In genomic region chr2:95076705-95077520, GRCh38 we compare ENCODE assay signal across 8 cellular contexts. TPM values are rescaled to one million over a fixed set of nuclear protein-coding genes. Genes with fewer than 3 reads are reported as not detected.
A peak's percentile ranks its signal among the peaks of the same experiment; 100 is the strongest.
DNase-seq lines count a peak whose midpoint lies in the region; ATAC-seq and TF ChIP-seq lines count a peak whose summit lies in the region.

No MANE protein-coding gene starts in this region.

- no peaks in the 10 kb centered on the region for H3K9me3 ChIP-seq in Peyer's patch

- no peak for TF ChIP-seq POLR2A in Peyer's patch (IDR thresholded peaks at IDR 0.05)

- H3K36me3 ChIP-seq in Peyer's patch = no peaks in the 10 kb centered on the region

- H3K4me3 ChIP-seq in Peyer's patch = peak overlapping the region in 3 of 4 donors; percentile 33 to 56 (median 54)

- peak; percentile 80 for ATAC-seq in GM19455 (IDR thresholded peaks at IDR 0.05; ENCODE audit: unreplicated experiment)

- DNase-seq in COLO668 (lab: John Stamatoyannopoulos, UW; ENCODE audit: unreplicated experiment) (peak; percentile 91), HT1080 (ENCODE audit: low read depth) (peak; percentile 39), Peyer's patch (peak; percentile 82 to 93 (median 85)), activated gamma-delta T cell (lab: John Stamatoyannopoulos, UW) (peak; percentile 44), foreskin melanocyte (peak; percentile 13), nucleus accumbens (lab: John Stamatoyannopoulos, UW) (peak in 47 of 56 donors; percentile 42 to 89 (median 73)), superior temporal gyrus (ENCODE audit: extremely low spot score) (peak; percentile 90)

- TF ChIP-seq CTCF in Peyer's patch (IDR thresholded peaks at IDR 0.05) = peak; percentile 22 to 75 (median 70)

- peak overlapping the region in 1 of 4 donors; percentile 64 for H3K27ac ChIP-seq in Peyer's patch

- peaks cover 0 to 9% (median 0%) of the 10 kb centered on the region in 4 donors for H3K4me1 ChIP-seq in Peyer's patch

- peaks cover 0 to 4% of the 10 kb centered on the region in 2 donors for H3K27me3 ChIP-seq in Peyer's patch

RNA-seq across cellular contexts. Expression of gene MRPS5, which starts 44.7 kb away (rescaled TPM):
- 84.7 and 91.1 TPM in 2 replicates for total RNA-seq in HT1080 (2014; rRNA removed; shearing (Covaris generic))
- 53.1 and 55.8 TPM in 2 replicates for polyA plus RNA-seq in HT1080 (2015; cell fraction: cytosol; rRNA removed)
- 95.0 and 102 TPM in 2 replicates for polyA plus RNA-seq in HT1080 (2015; cell fraction: nucleus; rRNA removed)
- 10 to 100 TPM; 52.0 to 87.3 (median 66.2) TPM for total RNA-seq in Peyer's patch

RNA-seq across cellular contexts. Expression of gene MAL, which starts 51.4 kb away (rescaled TPM):
- total RNA-seq in HT1080 (2014; rRNA removed; shearing (Covaris generic)) = not detected in 2 replicates
- not detected in 2 replicates for polyA plus RNA-seq in HT1080 (2015; cell fraction: cytosol; rRNA removed)
- not detected in 2 replicates for polyA plus RNA-seq in HT1080 (2015; cell fraction: nucleus; rRNA removed)
- total RNA-seq in Peyer's patch = 1 to 10 TPM in 1 of 4 donors, not detected in 3; 1.2 TPM

Comparison
In these comparisons a context has a peak if more than half of its experiments do, and no peak if none do; other contexts are left out.
1. DNase-seq: peak in every context shown above with its lines; median percentile 91 in COLO668; 90 in superior temporal gyrus; 85 in Peyer's patch; 73 in nucleus accumbens; 44 in activated gamma-delta T cell; 39 in HT1080; 13 in foreskin melanocyte.